ENCODE assay signal across 7 cellular contexts in genomic region chr1:826831-827220, GRCh38.
DNase-seq lines count a peak whose midpoint lies in the region; ATAC-seq, FAIRE-seq and TF ChIP-seq lines count a peak whose summit lies in the region.
"Not testable (repeated sequence)": the region's sequence is repeated elsewhere in the genome, so short reads cannot be mapped to it uniquely, and the experiment has no call there.

No MANE protein-coding gene starts in this region.

- H3K27ac ChIP-seq in keratinocyte (ENCODE audit: control insufficient read depth, insufficient read depth, low read length), result peak overlapping the region; percentile 71
- H3K27ac ChIP-seq in parathyroid adenoma, result peak overlapping the region; percentile 80

- H3K27ac Mint-ChIP-seq in activated CD4-positive, alpha-beta T cell treated with anti-CD3 and anti-CD28 coated beads, Interleukin-2, amount 10 ng/mL, durations not matched to agents 7 days and 5 days, result peak overlapping the region; percentile 93
- peak overlapping the region; percentile 99 for H3K27ac Mint-ChIP-seq in dendritic cell treated with granulocyte-macrophage colony-stimulating factor and Interleukin-4, amounts not matched to agents 40 ng/mL and 50 ng/mL, for 4 days

- peaks cover 33% of the 10 kb centered on the region for H3K79me2 ChIP-seq in keratinocyte (ENCODE audit: control insufficient read depth, insufficient read depth, low read length)
- not testable (repeated sequence) for H3K79me2 ChIP-seq in parathyroid adenoma

- H3K9me1 ChIP-seq in keratinocyte (ENCODE audit: control insufficient read depth, extremely low read depth, insufficient read depth, low read length), result not testable (repeated sequence)

- H3K4me1 Mint-ChIP-seq in activated CD4-positive, alpha-beta T cell treated with anti-CD3 and anti-CD28 coated beads, Interleukin-2, amount 10 ng/mL, durations not matched to agents 7 days and 5 days, result peaks cover 37% of the 10 kb centered on the region
- peaks cover 30% of the 10 kb centered on the region for H3K4me1 Mint-ChIP-seq in dendritic cell treated with granulocyte-macrophage colony-stimulating factor and Interleukin-4, amounts not matched to agents 40 ng/mL and 50 ng/mL, for 4 days (ENCODE audit: low read depth)

- H3K9ac ChIP-seq in keratinocyte (ENCODE audit: control insufficient read depth, extremely low read depth, insufficient read depth, low read length), result peak overlapping the region; percentile 78
- peak overlapping the region; percentile 37 for H3K9ac ChIP-seq in parathyroid adenoma

- H3K4me3 ChIP-seq in Jurkat, Clone E6-1 (ENCODE audit: low read length), result peak overlapping the region; percentile 67
- H3K4me3 ChIP-seq in keratinocyte (ENCODE audit: control insufficient read depth in 2 of 3, extremely low read depth in 1 of 3, insufficient read depth in 2 of 3, low read depth in 1 of 3, low read length in 3 of 3) (peak overlapping the region; percentile 66 to 69 (median 68)), parathyroid adenoma (ENCODE audit: low read depth, low read length) (peak overlapping the region; percentile 68)

- TF ChIP-seq CTCF in keratinocyte (optimal IDR thresholded peaks at IDR 0.05 in 1 of 3, IDR thresholded peaks at IDR 0.05 in 1 of 3, conservative IDR thresholded peaks at IDR 0.05 in 1 of 3; ENCODE audit: extremely low read depth in 1 of 3, insufficient read depth in 2 of 3, low read length in 3 of 3); parathyroid adenoma (IDR thresholded peaks at IDR 0.05): not testable (repeated sequence)

- intact Hi-C loops in dendritic cell treated with granulocyte-macrophage colony-stimulating factor and Interleukin-4, amounts not matched to agents 40 ng/mL and 50 ng/mL, for 4 days (cut with micrococcal nuclease), result not testable (repeated sequence)

- not testable (repeated sequence) for DNase-seq in Jurkat, Clone E6-1 (ENCODE audit: low read depth, low spot score); activated CD4-positive, alpha-beta T cell treated with anti-CD3 and anti-CD28 coated beads, Interleukin-2, amount 10 ng/mL, durations not matched to agents 7 days and 5 days; keratinocyte (ENCODE audit: low read depth, low spot score)

- FAIRE-seq in keratinocyte (lab: Jason Lieb, UNC), result not testable (repeated sequence)

- not testable (repeated sequence) for H3K27me3 ChIP-seq in keratinocyte (ENCODE audit: control insufficient read depth, extremely low read depth, insufficient read depth, low read length); parathyroid adenoma (ENCODE audit: control insufficient read depth, insufficient read depth, low read length)

- CTCF ChIA-PET in activated CD4-positive, alpha-beta T cell treated with anti-CD3 and anti-CD28 coated beads, Interleukin-2, amount 10 ng/mL, durations not matched to agents 7 days and 5 days (lab: Charles Lee), result not testable (repeated sequence)

- dilution Hi-C loops in keratinocyte (cut with MboI; ENCODE audit: extremely low pct_ligation_motif_present, low sequenced_read_pairs), result not testable (repeated sequence)

- peak overlapping the region; percentile 85 for H3K4me3 Mint-ChIP-seq in activated CD4-positive, alpha-beta T cell treated with anti-CD3 and anti-CD28 coated beads, Interleukin-2, amount 10 ng/mL, durations not matched to agents 7 days and 5 days
- H3K4me3 Mint-ChIP-seq in dendritic cell treated with granulocyte-macrophage colony-stimulating factor and Interleukin-4, amounts not matched to agents 40 ng/mL and 50 ng/mL, for 4 days, result peak overlapping the region; percentile 90

- peak overlapping the region; percentile 62 for H3K4me2 ChIP-seq in keratinocyte (ENCODE audit: control insufficient read depth, extremely low read depth, insufficient read depth, low read depth, low read length)
- peak overlapping the region; percentile 67 for H3K4me2 ChIP-seq in parathyroid adenoma (ENCODE audit: low read length)

- peak; percentile 2 for ATAC-seq in GM18520 (IDR thresholded peaks at IDR 0.05; ENCODE audit: unreplicated experiment)
- ATAC-seq in HG02678 (IDR thresholded peaks at IDR 0.05; ENCODE audit: unreplicated experiment), result peak; percentile 29

- H3K27me3 Mint-ChIP-seq in activated CD4-positive, alpha-beta T cell treated with anti-CD3 and anti-CD28 coated beads, Interleukin-2, amount 10 ng/mL, durations not matched to agents 7 days and 5 days; dendritic cell treated with granulocyte-macrophage colony-stimulating factor and Interleukin-4, amounts not matched to agents 40 ng/mL and 50 ng/mL, for 4 days: not testable (repeated sequence)

- not testable (repeated sequence) for H3K9me3 Mint-ChIP-seq in activated CD4-positive, alpha-beta T cell treated with anti-CD3 and anti-CD28 coated beads, Interleukin-2, amount 10 ng/mL, durations not matched to agents 7 days and 5 days; dendritic cell treated with granulocyte-macrophage colony-stimulating factor and Interleukin-4, amounts not matched to agents 40 ng/mL and 50 ng/mL, for 4 days

- peak overlapping the region; percentile 68 for H2AFZ ChIP-seq in keratinocyte (ENCODE audit: control insufficient read depth, low read length)
- peak overlapping the region; percentile 83 for H2AFZ ChIP-seq in parathyroid adenoma

- not testable (repeated sequence) for H3K36me3 Mint-ChIP-seq in activated CD4-positive, alpha-beta T cell treated with anti-CD3 and anti-CD28 coated beads, Interleukin-2, amount 10 ng/mL, durations not matched to agents 7 days and 5 days (ENCODE audit: low read depth)
- peaks cover 13% of the 10 kb centered on the region for H3K36me3 Mint-ChIP-seq in dendritic cell treated with granulocyte-macrophage colony-stimulating factor and Interleukin-4, amounts not matched to agents 40 ng/mL and 50 ng/mL, for 4 days (ENCODE audit: low read depth)

- not testable (repeated sequence) for H3K4me1 ChIP-seq in keratinocyte (ENCODE audit: control insufficient read depth, extremely low read depth, insufficient read depth, low read length); parathyroid adenoma

- POLR2A ChIA-PET in activated CD4-positive, alpha-beta T cell treated with anti-CD3 and anti-CD28 coated beads, Interleukin-2, amount 10 ng/mL, durations not matched to agents 7 days and 5 days (lab: Charles Lee), result not testable (repeated sequence)

- H3K9me3 ChIP-seq in keratinocyte (ENCODE audit: control insufficient read depth, low read depth, low read length); parathyroid adenoma (ENCODE audit: control insufficient read depth, low read length): not testable (repeated sequence)

- not testable (repeated sequence) for H4K20me1 ChIP-seq in keratinocyte (ENCODE audit: control insufficient read depth, extremely low read depth, insufficient read depth, low read length)

- not testable (repeated sequence) for H3K36me3 ChIP-seq in keratinocyte (ENCODE audit: control insufficient read depth in 2 of 2, extremely low read depth in 1 of 2, insufficient read depth in 2 of 2, low read length in 2 of 2); parathyroid adenoma (ENCODE audit: control insufficient read depth, insufficient read depth, low read length)
